In the genomic region with DNA sequence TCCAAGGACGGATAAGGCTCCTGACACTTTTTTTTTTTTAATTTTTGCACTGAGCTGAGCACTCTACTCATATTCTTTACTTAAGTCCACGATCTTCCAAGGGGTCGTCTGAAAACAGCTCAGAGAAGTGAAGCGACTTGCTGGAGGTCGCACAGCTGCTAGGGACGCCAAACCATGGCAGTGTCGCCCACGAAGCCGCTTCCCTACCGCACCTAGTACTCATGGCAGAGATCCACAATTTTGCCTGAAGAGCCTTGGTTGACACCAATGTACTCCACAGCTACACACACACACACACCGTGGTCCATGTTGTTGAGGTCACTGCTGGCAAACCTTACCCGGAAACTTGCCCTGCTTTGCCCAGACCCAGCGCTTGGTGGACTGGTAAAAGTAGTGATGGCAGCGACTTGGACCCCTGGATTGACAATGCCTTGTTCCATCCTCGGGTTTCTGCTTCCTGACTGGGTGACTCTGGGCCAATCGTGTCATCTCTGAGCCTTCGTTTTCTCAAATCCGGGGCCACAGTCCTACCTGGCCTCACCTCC, we compare ENCODE assay signal across 11 cellular contexts. TPM values are rescaled to one million over a fixed set of nuclear protein-coding genes. Genes with fewer than 3 reads are reported as not detected.
A peak's percentile ranks its signal among the peaks of the same experiment; 100 is the strongest.
DNase-seq lines count a peak whose midpoint lies in the region; ATAC-seq, FAIRE-seq and TF ChIP-seq lines count a peak whose summit lies in the region.
"Had no signal": no experiment of that assay in that cellular context is flagged by ENCODE, and none has a peak within 500 bp of the region (broad histone marks: within the 10 kb centered on the region; RNA-seq: fewer than 3 reads in every experiment).

No MANE protein-coding gene starts in this region.

- H3K9me3 ChIP-seq in heart left ventricle = no peaks in the 10 kb centered on the region
- no peaks in the 10 kb centered on the region for H3K9me3 ChIP-seq in pancreas

- ATAC-seq in WTC11 = peak; percentile 5; the same call in 1 of the 2 replicates
- ATAC-seq in heart left ventricle = peak in 2 of 4 donors; percentile 3 to 23
- peak; percentile 30 to 54 (median 52) for ATAC-seq in pancreas
- ATAC-seq in GM19463 (IDR thresholded peaks at IDR 0.05; ENCODE audit: unreplicated experiment) = no peak
- ATAC-seq in HG03280 (IDR thresholded peaks at IDR 0.05; ENCODE audit: unreplicated experiment) = no peak

- no peak for TF ChIP-seq POLR2A in heart left ventricle (IDR thresholded peaks at IDR 0.05)

- peaks cover 21% of the 10 kb centered on the region for H3K4me1 Mint-ChIP-seq in WTC11

- H3K9me3 Mint-ChIP-seq in WTC11 = no peaks in the 10 kb centered on the region
- H3K9me3 Mint-ChIP-seq: natural killer cell had no signal

- 12 to 15% (median 14%) methylated on average over 17 to 18 of the region's 18 CpGs for WGBS in heart left ventricle, 4 donors
- WGBS in pancreas, 2 donors = 13% methylated on average over 18 of the region's 18 CpGs

- H3K4me3 ChIP-seq in AG09309 (ENCODE audit: control insufficient read depth, low read depth, low read length) (peak overlapping the region; percentile 77), heart left ventricle (peak overlapping the region in 11 of 12 donors; percentile 39 to 72 (median 54)), pancreas (peak overlapping the region in 2 of 4 donors; percentile 12 to 43)

- DNase-seq in AG09309 (ENCODE audit: low read depth) = no peak
- no peak for DNase-seq in WTC11 (ENCODE audit: low spot score)
- DNase-seq in heart left ventricle = peak in 2 of 5 donors; percentile 35 to 41
- DNase-seq in pancreas = peak in 2 of 6 donors; percentile 19 to 21
- DNase-seq in pons (ENCODE audit: low spot score) = no peak
- DNase-seq in NCI-H2107 treated with DMSO at 0.1 percent for 48 hours (lab: John Stamatoyannopoulos, UW; ENCODE audit: unreplicated experiment) = no peak
- DNase-seq: natural killer cell, NCI-H2107 had no signal

- H3K4me3 Mint-ChIP-seq in WTC11 = peak overlapping the region; percentile 83
- H3K4me3 Mint-ChIP-seq: natural killer cell had no signal

- TF ChIP-seq CTCF in AG09309 (IDR thresholded peaks at IDR 0.05; ENCODE audit: control insufficient read depth, insufficient read depth, low read depth, low read length, missing control alignments) (no peak), WTC11 (IDR thresholded peaks at IDR 0.05) (no peak), heart left ventricle (IDR thresholded peaks at IDR 0.05) (no peak), pancreas (IDR thresholded peaks at IDR 0.05) (no peak)

- H3K27me3 Mint-ChIP-seq in WTC11 (ENCODE audit: low read depth) = peaks cover 47% of the 10 kb centered on the region

- no peaks in the 10 kb centered on the region for H3K36me3 ChIP-seq in heart left ventricle
- H3K36me3 ChIP-seq in pancreas = no peaks in the 10 kb centered on the region
- H3K36me3 ChIP-seq: BLaER1 had no signal

- H3K27ac ChIP-seq in heart left ventricle = peak overlapping the region in 2 of 12 donors; percentile 63 to 85
- H3K27ac ChIP-seq in pancreas = no peak overlapping the region
- H3K27ac ChIP-seq: BLaER1 had no signal

- CTCF ChIA-PET in WTC11 (lab: Charles Lee) = interaction anchor here (0.6 to 4.1 kb wide), 8 partner anchors 15 to 395 kb away, joined by 3 to 28 read pairs (median 4); no protein-coding TSS in a partner anchor

- FAIRE-seq in pancreas (lab: Jason Lieb, UNC) = no peak

- peaks cover 0 to 48% (median 24%) of the 10 kb centered on the region in 9 donors for H3K27me3 ChIP-seq in heart left ventricle
- peaks cover 0 to 20% (median 1%) of the 10 kb centered on the region in 4 donors for H3K27me3 ChIP-seq in pancreas

- no peaks in the 10 kb centered on the region for H3K36me3 Mint-ChIP-seq in WTC11
- H3K36me3 Mint-ChIP-seq: natural killer cell had no signal

- intact Hi-C loops in heart left ventricle (cut with DNase I) (loop anchor here (1.0 to 10.0 kb wide), 10 partner anchors 184 to 1027 kb away; no protein-coding TSS in a partner anchor), pancreas (cut with DNase I) (loop anchor here in 2 of 3 donors (10.0 kb wide), 3 partner anchors 307 to 627 kb away; no protein-coding TSS in a partner anchor)

- H3K4me1 ChIP-seq in heart left ventricle = peaks cover 0 to 34% (median 7%) of the 10 kb centered on the region in 12 donors
- no peaks in the 10 kb centered on the region for H3K4me1 ChIP-seq in pancreas
- H3K4me1 ChIP-seq: BLaER1 had no signal

- H3K27ac Mint-ChIP-seq in WTC11 = no peak overlapping the region
- H3K27ac Mint-ChIP-seq: natural killer cell had no signal

- POLR2A ChIA-PET in WTC11 (lab: Charles Lee) = no interaction called here

TF ChIP-seq in WTC11, 78 proteins besides CTCF, POLR2A, EP300 and RAD21:
- TF ChIP-seq FOXK1 (CRISPR knock-in tag; IDR thresholded peaks at IDR 0.05) (no peak), KAT7 (CRISPR knock-in tag; IDR thresholded peaks at IDR 0.05; ENCODE audit: borderline replicate concordance) (no peak), RELA (CRISPR knock-in tag; IDR thresholded peaks at IDR 0.05; ENCODE audit: borderline replicate concordance) (no peak), TP53 (CRISPR knock-in tag; IDR thresholded peaks at IDR 0.05) (no peak), ZNF671 (CRISPR knock-in tag; IDR thresholded peaks at IDR 0.05) (no peak), OVOL2 (CRISPR knock-in tag; IDR thresholded peaks at IDR 0.05; ENCODE audit: borderline replicate concordance) (no peak), ZNF416 (CRISPR knock-in tag; IDR thresholded peaks at IDR 0.05) (no peak), ATF1 (CRISPR knock-in tag; IDR thresholded peaks at IDR 0.05) (no peak), NFE2L1 (CRISPR knock-in tag; IDR thresholded peaks at IDR 0.05) (no peak), ZNF396 (CRISPR knock-in tag; IDR thresholded peaks at IDR 0.05; ENCODE audit: borderline replicate concordance) (no peak), ZBTB21 (CRISPR knock-in tag; IDR thresholded peaks at IDR 0.05; ENCODE audit: borderline replicate concordance) (no peak)
- TF ChIP-seq, protein P1, sequence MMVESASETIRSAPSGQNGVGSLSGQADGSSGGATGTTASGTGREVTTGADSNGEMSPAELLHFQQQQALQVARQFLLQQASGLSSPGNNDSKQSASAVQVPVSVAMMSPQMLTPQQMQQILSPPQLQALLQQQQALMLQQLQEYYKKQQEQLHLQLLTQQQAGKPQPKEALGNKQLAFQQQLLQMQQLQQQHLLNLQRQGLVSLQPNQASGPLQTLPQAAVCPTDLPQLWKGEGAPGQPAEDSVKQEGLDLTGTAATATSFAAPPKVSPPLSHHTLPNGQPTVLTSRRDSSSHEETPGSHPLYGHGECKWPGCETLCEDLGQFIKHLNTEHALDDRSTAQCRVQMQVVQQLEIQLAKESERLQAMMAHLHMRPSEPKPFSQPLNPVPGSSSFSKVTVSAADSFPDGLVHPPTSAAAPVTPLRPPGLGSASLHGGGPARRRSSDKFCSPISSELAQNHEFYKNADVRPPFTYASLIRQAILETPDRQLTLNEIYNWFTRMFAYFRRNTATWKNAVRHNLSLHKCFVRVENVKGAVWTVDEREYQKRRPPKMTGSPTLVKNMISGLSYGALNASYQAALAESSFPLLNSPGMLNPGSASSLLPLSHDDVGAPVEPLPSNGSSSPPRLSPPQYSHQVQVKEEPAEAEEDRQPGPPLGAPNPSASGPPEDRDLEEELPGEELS (CRISPR knock-in tag; IDR thresholded peaks at IDR 0.05) = no peak
- TF ChIP-seq, protein P2, sequence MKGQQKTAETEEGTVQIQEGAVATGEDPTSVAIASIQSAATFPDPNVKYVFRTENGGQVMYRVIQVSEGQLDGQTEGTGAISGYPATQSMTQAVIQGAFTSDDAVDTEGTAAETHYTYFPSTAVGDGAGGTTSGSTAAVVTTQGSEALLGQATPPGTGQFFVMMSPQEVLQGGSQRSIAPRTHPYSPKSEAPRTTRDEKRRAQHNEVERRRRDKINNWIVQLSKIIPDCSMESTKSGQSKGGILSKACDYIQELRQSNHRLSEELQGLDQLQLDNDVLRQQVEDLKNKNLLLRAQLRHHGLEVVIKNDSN (CRISPR knock-in tag; IDR thresholded peaks at IDR 0.05) = no peak
- TF ChIP-seq, protein P3, sequence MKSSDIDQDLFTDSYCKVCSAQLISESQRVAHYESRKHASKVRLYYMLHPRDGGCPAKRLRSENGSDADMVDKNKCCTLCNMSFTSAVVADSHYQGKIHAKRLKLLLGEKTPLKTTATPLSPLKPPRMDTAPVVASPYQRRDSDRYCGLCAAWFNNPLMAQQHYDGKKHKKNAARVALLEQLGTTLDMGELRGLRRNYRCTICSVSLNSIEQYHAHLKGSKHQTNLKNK (CRISPR knock-in tag; IDR thresholded peaks at IDR 0.05) = no peak
TF ChIP-seq in WTC11: peak in this region for 0.

RNA-seq across cellular contexts. Expression of a gene that starts 0.5 kb away (rescaled TPM):
- total RNA-seq in WTC11 (2021) = 1.9 to 2.7 TPM (median 2.3 TPM) in 3 replicates
- 10 to 100 TPM in 8 of 9 donors, 1 to 10 TPM in 1; 5.2 to 40.3 (median 16.5) TPM for total RNA-seq in heart left ventricle
- polyA plus RNA-seq in heart left ventricle = 1 to 10 TPM; 2.3 to 2.5 TPM
- 10 to 100 TPM in 1 of 6 donors, 1 to 10 TPM in 5; 1.5 to 11.4 (median 4.9) TPM for total RNA-seq in pancreas
- 1 to 10 TPM; 1.1 to 1.4 TPM for polyA plus RNA-seq in pancreas

Comparison
In these comparisons a context has a peak if more than half of its experiments do, and no peak if none do; other contexts are left out.
1. ATAC-seq: peak in WTC11 (single experiment) and pancreas (4 of 4); none in GM19463 (single experiment) and HG03280 (single experiment).